ENCODE assay signal across 23 cellular contexts in genomic region chr12:979355-979754, GRCh38.
"Had no signal": no experiment of that assay in that cellular context is flagged by ENCODE, and none has a peak within 500 bp of the region (broad histone marks: within the 10 kb centered on the region; RNA-seq: fewer than 3 reads in every experiment).

No MANE protein-coding gene starts in this region.

- H3K27me3 ChIP-seq: Peyer's patch, SJSA1 had no signal

- H2AFZ ChIP-seq: PC-9 had no signal

- H3K4me3 ChIP-seq: PC-9, Peyer's patch, SJSA1, SK-N-MC had no signal

- H3K36me3 ChIP-seq: Peyer's patch, SJSA1 had no signal

- FAIRE-seq: HepG2 had no signal

- H3K9me3 ChIP-seq: Peyer's patch, SJSA1 had no signal

- H3K9ac ChIP-seq: KMS-11 had no signal

- H3K4me2 ChIP-seq: KMS-11, PC-9 had no signal

- ATAC-seq: HepG2, Right ventricle myocardium inferior had no signal

- DNase-seq: IMR-90, Kasumi-1, MM.1S, NCI-H1092 treated with DMSO at 0.1 percent for 48 hours, NCI-H1436, NCI-H187, NCI-H2029, NCI-H2081 treated with DMSO at 0.1 percent for 48 hours, NCI-H2171, NCI-H226, NCI-H446, NCI-H510A, NCI-H524 treated with DMSO at 0.1 percent for 48 hours, NCI-H69, NCI-H774, PC-9, Peyer's patch, SIG-M5 had no signal

- H3K4me1 ChIP-seq: Peyer's patch had no signal

- H3K27ac ChIP-seq: KMS-11, PC-9, Peyer's patch, SJSA1, SK-N-MC had no signal
